In the genomic region with DNA sequence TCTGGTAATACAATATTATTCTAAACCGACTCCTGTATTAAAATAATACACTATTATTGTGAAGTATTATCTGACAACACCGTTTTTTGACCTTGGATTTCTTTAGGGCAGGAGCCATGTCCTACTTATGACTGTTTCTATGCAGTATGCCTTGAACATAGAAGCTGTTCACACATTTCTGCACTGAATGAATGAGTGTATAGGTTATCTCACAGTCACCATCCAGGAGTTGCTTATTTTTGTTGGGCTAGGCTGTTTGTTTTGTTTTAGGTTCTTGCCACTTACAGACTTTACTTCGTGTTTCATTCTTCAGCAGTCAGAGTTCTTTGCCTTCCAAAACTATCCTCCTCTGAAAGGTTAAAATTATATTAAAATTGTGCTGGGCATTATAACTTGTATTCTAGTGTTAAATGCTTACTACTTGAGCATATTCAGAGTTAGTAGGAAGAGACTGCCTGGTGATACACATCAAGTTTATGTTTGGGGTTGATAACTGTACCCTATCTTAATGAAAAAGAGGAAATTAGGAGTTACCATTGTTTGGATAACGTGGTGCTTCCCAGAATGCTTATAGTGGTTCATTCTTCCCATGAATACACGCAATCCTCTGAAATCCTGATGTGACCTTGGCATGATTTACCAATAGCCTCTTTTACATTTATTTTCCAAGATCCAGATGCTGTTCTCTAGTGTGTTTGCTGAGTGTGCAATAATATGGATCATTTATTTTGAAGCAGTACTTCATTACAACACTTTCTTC, we compare ENCODE assay signal across 8 cellular contexts. TPM values are rescaled to one million over a fixed set of nuclear protein-coding genes. Genes with fewer than 3 reads are reported as not detected.
DNase-seq lines count a peak whose midpoint lies in the region; ATAC-seq, FAIRE-seq and TF ChIP-seq lines count a peak whose summit lies in the region.

No MANE protein-coding gene starts in this region.

- H2BK5ac ChIP-seq in H1 (ENCODE audit: low read depth, low read length): no peak overlapping the region

- peak overlapping the region in 1 of 4 experiments; percentile 43; a peak in 2 of 7 replicates for H3K9ac ChIP-seq in H1 (replicated peaks in 1 of 4; ENCODE audit: extremely low read depth in 1 of 4, low read depth in 3 of 4, low read length in 3 of 4)

- peaks cover 0 to 6% of the 10 kb centered on the region in 2 experiments for H4K20me1 ChIP-seq in H1 (replicated peaks in 1 of 2; ENCODE audit: control insufficient read depth in 1 of 2, insufficient read depth in 2 of 2, low read length in 2 of 2)

- no peak overlapping the region for H3K56ac ChIP-seq in H1 (replicated peaks; ENCODE audit: insufficient read length, low read depth, low read length)

- POLR2A ChIA-PET in H1 (lab: Charles Lee; ENCODE audit: partially characterized antibody): interaction anchor here (0.7 to 4.6 kb wide), 4 partner anchors 14 to 107 kb away, joined by 3 to 47 read pairs (median 4); no protein-coding TSS in a partner anchor

- WGBS in H1 (ENCODE audit: extremely low coverage in 1 of 2, insufficient coverage in 1 of 2, insufficient read length in 1 of 2, insufficient replicate concordance in 2 of 2, low coverage in 1 of 2, low lambda C conversion rate in 2 of 2, missing lambda C conversion rate in 1 of 2), 2 experiments: 74% methylated on average over 5 of the region's 5 CpGs; no CpG with 5 or more reads in 1 of the 2 experiments

- H2BK15ac ChIP-seq in H1 (ENCODE audit: low read length): no peak overlapping the region

- H3K4me1 ChIP-seq in H1 (replicated peaks in 1 of 4; ENCODE audit: control insufficient read depth in 3 of 4, insufficient read depth in 4 of 4, low read length in 3 of 4): peaks cover 2 to 8% (median 5%) of the 10 kb centered on the region in 4 experiments; a peak in 6 of 7 replicates
- peaks cover 27% of the 10 kb centered on the region for H3K4me1 ChIP-seq in neuron (ENCODE audit: insufficient read depth, low read length)

- H2BK12ac ChIP-seq in H1 (ENCODE audit: low read depth, low read length): no peak overlapping the region

- TF ChIP-seq RAD21 in H1 (IDR thresholded peaks at IDR 0.05 in 1 of 2, conservative IDR thresholded peaks at IDR 0.05 in 1 of 2; ENCODE audit: low read depth in 2 of 2, low read length in 2 of 2): no peak

- peaks cover 23 to 65% of the 10 kb centered on the region in 2 experiments for H3K79me2 ChIP-seq in H1 (ENCODE audit: control insufficient read depth in 1 of 2, insufficient read depth in 2 of 2, low read length in 2 of 2)

- no peak overlapping the region for H3K14ac ChIP-seq in H1 (ENCODE audit: insufficient read length)

- ATAC-seq in HG03432 (IDR thresholded peaks at IDR 0.05; ENCODE audit: unreplicated experiment): no peak

- no peak overlapping the region for H2AFZ ChIP-seq in H1 (ENCODE audit: low read length)
- H2AFZ ChIP-seq in neuron (ENCODE audit: low read depth, low read length): no peak overlapping the region

- FAIRE-seq in H1 (lab: Jason Lieb, UNC): no peak
- FAIRE-seq in GM12891 (lab: Jason Lieb, UNC): no peak

- no peaks in the 10 kb centered on the region for H3K9me3 ChIP-seq in H1 (ENCODE audit: insufficient read depth in 2 of 2, low read depth in 1 of 2, low read length in 1 of 2)
- H3K9me3 ChIP-seq in neuron (ENCODE audit: low read length): no peaks in the 10 kb centered on the region

- CTCF ChIA-PET in H1 (lab: Charles Lee; ENCODE audit: partially characterized antibody): interaction anchor here (0.6 to 15.8 kb wide), 6 partner anchors 10 to 119 kb away, joined by 3 to 145 read pairs (median 4); no protein-coding TSS in a partner anchor

- H3K4ac ChIP-seq in H1 (replicated peaks; ENCODE audit: insufficient read length, low read depth, low read length): no peak overlapping the region

- no peak for TF ChIP-seq CTCF in GM06990 (IDR thresholded peaks at IDR 0.05; ENCODE audit: insufficient read depth, low read length, poor library complexity, severe bottlenecking)
- TF ChIP-seq CTCF in H1 (IDR thresholded peaks at IDR 0.05; ENCODE audit: control extremely low read depth in 1 of 3, insufficient read depth in 1 of 3, low read depth in 1 of 3, low read length in 3 of 3): no peak

- no peak for TF ChIP-seq EP300 in H1 (IDR thresholded peaks at IDR 0.05; ENCODE audit: borderline replicate concordance in 1 of 2, low read depth in 2 of 2, low read length in 2 of 2)

- H2BK120ac ChIP-seq in H1 (replicated peaks; ENCODE audit: low read depth, low read length): no peak overlapping the region

- no peak overlapping the region for H3K18ac ChIP-seq in H1 (ENCODE audit: extremely low read depth, low read length)

- peak overlapping the region; percentile 50 to 87; a peak in 3 of 4 replicates for H3K4me2 ChIP-seq in H1 (ENCODE audit: insufficient read depth in 1 of 2, low read depth in 2 of 2, low read length in 2 of 2)

- H3K23me2 ChIP-seq in H1 (ENCODE audit: low read depth, low read length): peaks cover 7% of the 10 kb centered on the region

- no peak overlapping the region for H4K8ac ChIP-seq in H1 (ENCODE audit: extremely low read depth, insufficient read depth, low read length)

- TF ChIP-seq POLR2A in H1 (IDR thresholded peaks at IDR 0.05; ENCODE audit: control extremely low read depth in 1 of 2, low read depth in 2 of 2, low read length in 2 of 2): no peak
- TF ChIP-seq POLR2A in GM12891 (IDR thresholded peaks at IDR 0.05; ENCODE audit: low read depth, low read length): no peak

- H3K79me1 ChIP-seq in H1 (ENCODE audit: low read depth, low read length): peaks cover 5% of the 10 kb centered on the region; the same call in 1 of the 2 replicates

- H3K4me3 ChIP-seq in GM06990 (replicated peaks; ENCODE audit: low read depth, low read length): peak overlapping the region; percentile 96
- H3K4me3 ChIP-seq in H1 (ENCODE audit: extremely low read depth in 1 of 4, insufficient read depth in 2 of 4, low read depth in 3 of 4, low read length in 4 of 4): peak overlapping the region in 1 of 4 experiments; percentile 75; a peak in 4 of 8 replicates
- peak overlapping the region; percentile 62 for H3K4me3 ChIP-seq in neuron (ENCODE audit: low read length)

- H2BK20ac ChIP-seq in H1 (ENCODE audit: low read length): no peak overlapping the region

- H2AK5ac ChIP-seq in H1 (ENCODE audit: low read depth, low read length): no peak overlapping the region

- H4K5ac ChIP-seq in H1 (ENCODE audit: insufficient read length, low read depth, low read length): no peak overlapping the region

- no peak overlapping the region for H3K27ac ChIP-seq in H1 (ENCODE audit: low read depth, low read length)

- no peak overlapping the region for H4K91ac ChIP-seq in H1 (replicated peaks; ENCODE audit: insufficient read length, low read length)

- H3K23ac ChIP-seq in H1 (ENCODE audit: insufficient read length): no peak overlapping the region

- no peaks in the 10 kb centered on the region for H3K36me3 ChIP-seq in GM06990 (ENCODE audit: control insufficient read depth, insufficient read depth, low read length)
- H3K36me3 ChIP-seq in H1 (ENCODE audit: control insufficient read depth in 2 of 4, insufficient read depth in 4 of 4, low read length in 3 of 4): peaks cover 0 to 4% (median 0%) of the 10 kb centered on the region in 4 experiments; a peak in 1 of 8 replicates
- H3K36me3 ChIP-seq in neuron (ENCODE audit: insufficient read depth, low read length): peaks cover 2% of the 10 kb centered on the region

- DNase-seq in GM06990 (ENCODE audit: extremely low read depth, insufficient read length) (no peak), OCI-M1 (lab: John Stamatoyannopoulos, UW) (peak; percentile 73), H1 (ENCODE audit: low read depth in 1 of 2, low spot score in 2 of 2) (no peak), GM12891 (ENCODE audit: insufficient read length, low spot score) (no peak), middle frontal gyrus (ENCODE audit: extremely low spot score, low spot score) (no peak), OCI-M2 (lab: John Stamatoyannopoulos, UW; ENCODE audit: unreplicated experiment) (no peak)

- H3K27me3 ChIP-seq in GM06990 (replicated peaks; ENCODE audit: control insufficient read depth, insufficient read depth, low read length) (no peaks in the 10 kb centered on the region), H1 (replicated peaks in 1 of 4; ENCODE audit: control insufficient read depth in 3 of 4, extremely low read depth in 1 of 4, insufficient read depth in 3 of 4, low read length in 3 of 4) (no peaks in the 10 kb centered on the region), neuron (ENCODE audit: insufficient read depth, low read length) (no peaks in the 10 kb centered on the region)

TF ChIP-seq in H1, 55 proteins besides CTCF, POLR2A, EP300 and RAD21:
- TF ChIP-seq TAF7 (optimal IDR thresholded peaks at IDR 0.05; ENCODE audit: borderline replicate concordance, low read depth, low read length): no peak

TF ChIP-seq in GM12891, 5 proteins besides CTCF, POLR2A, EP300 and RAD21:
- TF ChIP-seq POU2F2 (IDR thresholded peaks at IDR 0.05; ENCODE audit: low read depth, low read length): no peak
- TF ChIP-seq SPI1 (IDR thresholded peaks at IDR 0.05; ENCODE audit: low read depth, low read length): no peak
- no peak for TF ChIP-seq TAF1 (IDR thresholded peaks at IDR 0.05; ENCODE audit: low read depth, low read length)
- TF ChIP-seq POLR2AphosphoS5 (IDR thresholded peaks at IDR 0.05; ENCODE audit: low read depth, low read length): no peak
- no peak for TF ChIP-seq PAX5 (IDR thresholded peaks at IDR 0.05; ENCODE audit: insufficient read depth, low read length, severe bottlenecking)

RNA-seq across cellular contexts. Expression of gene RALA, which starts 1.7 kb away (rescaled TPM):
- total RNA-seq in H1 (2021; fragmentation: NEBNext Ultra II Directional; extraction: Animal tissue kit (Norgen Biotek cat#: 25700)): 68.5 and 72.8 TPM in 2 replicates
- 13.2 and 24.1 TPM in 2 replicates for polyA plus RNA-seq in H1 (2011; rRNA removed)
- polyA plus RNA-seq in H1 (2011; cell fraction: cytosol; rRNA removed): 28.5 TPM
- polyA plus RNA-seq in H1 (2011; cell fraction: nucleus; rRNA removed): 8.0 TPM
- polyA plus RNA-seq in H1 (2012, experiment 1 of 2): 36.6 to 59.4 TPM (median 39.1 TPM) in 4 replicates
- 8.6 TPM for polyA plus RNA-seq in H1 (2012, experiment 2 of 2)
- 53.4 TPM for polyA plus RNA-seq in H1 (2013, experiment 1 of 2)
- 56.7 TPM for polyA plus RNA-seq in H1 (2013, experiment 2 of 2)
- polyA minus RNA-seq in H1 (2011; rRNA and poly(A)+ RNA removed): 36.5 and 37.2 TPM in 2 replicates
- 52.2 TPM for polyA minus RNA-seq in H1 (2011; cell fraction: cytosol; rRNA and poly(A)+ RNA removed)
- polyA minus RNA-seq in H1 (2011; cell fraction: nucleus; rRNA and poly(A)+ RNA removed): 31.1 TPM
- 16.3 TPM for polyA plus RNA-seq in GM12891 (2012; ENCODE audit: low read depth, missing spikeins)

RNA-seq across cellular contexts. Expression of gene YAE1, which starts 58.9 kb away (rescaled TPM):
- 30.0 and 38.0 TPM in 2 replicates for total RNA-seq in H1 (2021; fragmentation: NEBNext Ultra II Directional; extraction: Animal tissue kit (Norgen Biotek cat#: 25700))
- polyA plus RNA-seq in H1 (2011; rRNA removed): 11.7 and 24.1 TPM in 2 replicates
- 34.3 TPM for polyA plus RNA-seq in H1 (2011; cell fraction: cytosol; rRNA removed)
- polyA plus RNA-seq in H1 (2011; cell fraction: nucleus; rRNA removed): 4.3 TPM
- polyA plus RNA-seq in H1 (2012, experiment 1 of 2): 26.9 to 44.7 TPM (median 32.2 TPM) in 4 replicates
- polyA plus RNA-seq in H1 (2012, experiment 2 of 2): 4.9 TPM
- 32.2 TPM for polyA plus RNA-seq in H1 (2013, experiment 1 of 2)
- 32.4 TPM for polyA plus RNA-seq in H1 (2013, experiment 2 of 2)
- 11.8 and 13.5 TPM in 2 replicates for polyA minus RNA-seq in H1 (2011; rRNA and poly(A)+ RNA removed)
- polyA minus RNA-seq in H1 (2011; cell fraction: cytosol; rRNA and poly(A)+ RNA removed): 20.6 TPM
- 42.7 TPM for polyA minus RNA-seq in H1 (2011; cell fraction: nucleus; rRNA and poly(A)+ RNA removed)
- polyA plus RNA-seq in GM12891 (2012; ENCODE audit: low read depth, missing spikeins): 8.4 TPM
